ENCODE assay signal across 12 cellular contexts in genomic region chr1:35567947-35568558, GRCh38. TPM values are rescaled to one million over a fixed set of nuclear protein-coding genes. Genes with fewer than 3 reads are reported as not detected.
DNase-seq lines count a peak whose midpoint lies in the region; ATAC-seq and TF ChIP-seq lines count a peak whose summit lies in the region.
"Had no signal": no experiment of that assay in that cellular context is flagged by ENCODE, and none has a peak within 500 bp of the region (broad histone marks: within the 10 kb centered on the region; RNA-seq: fewer than 3 reads in every experiment).

No MANE protein-coding gene starts in this region.

- H3K9me3 ChIP-seq in SK-N-SH (no peaks in the 10 kb centered on the region), upper lobe of right lung (no peaks in the 10 kb centered on the region)
- H3K9me3 ChIP-seq: BE2C had no signal

- H3K36me3 Mint-ChIP-seq in activated CD8-positive, alpha-beta memory T cell treated with anti-CD3 and anti-CD28 coated beads, Interleukin-2, amount 10 ng/mL, durations not matched to agents 7 days and 5 days: peaks cover 3% of the 10 kb centered on the region

- no peak overlapping the region for H3K4me3 Mint-ChIP-seq in activated CD8-positive, alpha-beta memory T cell treated with anti-CD3 and anti-CD28 coated beads, Interleukin-2, amount 10 ng/mL, durations not matched to agents 7 days and 5 days
- H3K4me3 Mint-ChIP-seq: CD4-positive, alpha-beta memory T cell had no signal

- H3K9ac ChIP-seq in SK-N-SH: no peak overlapping the region

- no peak overlapping the region for H3K4me3 ChIP-seq in SK-N-SH (ENCODE audit: low read depth in 2 of 2, low read length in 1 of 2)
- no peak overlapping the region for H3K4me3 ChIP-seq in upper lobe of right lung

- TF ChIP-seq CTCF in SK-N-SH (IDR thresholded peaks at IDR 0.05) (no peak), upper lobe of right lung (IDR thresholded peaks at IDR 0.05) (no peak)

- no peaks in the 10 kb centered on the region for H3F3A ChIP-seq in SK-N-SH (replicated peaks; ENCODE audit: insufficient read depth)

- TF ChIP-seq RAD21 in SK-N-SH (IDR thresholded peaks at IDR 0.05; ENCODE audit: low read length): no peak

- peaks cover 0 to 29% of the 10 kb centered on the region in 2 experiments for H3K36me3 ChIP-seq in SK-N-SH (replicated peaks in 1 of 2; ENCODE audit: control insufficient read depth in 1 of 2, insufficient read depth in 2 of 2, low read length in 1 of 2)
- H3K36me3 ChIP-seq in upper lobe of right lung: no peaks in the 10 kb centered on the region

- H2AFZ ChIP-seq in SK-N-SH (ENCODE audit: low read depth): no peak overlapping the region

- DNase-seq in SK-N-SH: peak; percentile 5
- peak; percentile 26 for DNase-seq in activated CD8-positive, alpha-beta memory T cell treated with anti-CD3 and anti-CD28 coated beads, Interleukin-2, amount 10 ng/mL, durations not matched to agents 7 days and 5 days
- DNase-seq in iris pigment epithelial cell (ENCODE audit: low read depth): peak; percentile 26
- peak; percentile 8 for DNase-seq in upper lobe of right lung
- DNase-seq in NCI-H2081 (lab: John Stamatoyannopoulos, UW): no peak
- DNase-seq: 8988T, BE2C, NCI-H1417 treated with DMSO at 0.1 percent for 48 hours had no signal

- H3K79me2 ChIP-seq in SK-N-SH (ENCODE audit: insufficient read depth): no peaks in the 10 kb centered on the region

- H3K27me3 ChIP-seq in SK-N-SH (ENCODE audit: insufficient read depth) (no peaks in the 10 kb centered on the region), upper lobe of right lung (no peaks in the 10 kb centered on the region)
- H3K27me3 ChIP-seq: BE2C had no signal

- ATAC-seq in SK-N-SH treated with all-trans-retinoic acid at 6 μM for 48 hours: no peak
- ATAC-seq in activated CD8-positive, alpha-beta memory T cell treated with anti-CD3 and anti-CD28 coated beads, Interleukin-2, amount 10 ng/mL, durations not matched to agents 7 days and 5 days: no peak
- ATAC-seq in upper lobe of right lung: no peak
- ATAC-seq in HG02938 (IDR thresholded peaks at IDR 0.05; ENCODE audit: unreplicated experiment): no peak
- ATAC-seq in GM19463 (IDR thresholded peaks at IDR 0.05; ENCODE audit: unreplicated experiment): no peak

- H3K27ac ChIP-seq in SK-N-SH (ENCODE audit: low read depth in 2 of 2, low read length in 1 of 2) (no peak overlapping the region), upper lobe of right lung (no peak overlapping the region)

- no peaks in the 10 kb centered on the region for H4K20me1 ChIP-seq in SK-N-SH (ENCODE audit: insufficient read depth)

- peaks cover 6% of the 10 kb centered on the region for H3K4me1 Mint-ChIP-seq in activated CD8-positive, alpha-beta memory T cell treated with anti-CD3 and anti-CD28 coated beads, Interleukin-2, amount 10 ng/mL, durations not matched to agents 7 days and 5 days

- H3K9me3 Mint-ChIP-seq in activated CD8-positive, alpha-beta memory T cell treated with anti-CD3 and anti-CD28 coated beads, Interleukin-2, amount 10 ng/mL, durations not matched to agents 7 days and 5 days (ENCODE audit: low read depth): no peaks in the 10 kb centered on the region

- POLR2A ChIA-PET in SK-N-SH (lab: Yijun Ruan, JAX): interaction anchor here (1.2 to 1.7 kb wide), 2 partner anchors 148 to 159 kb away, joined by 5 to 7 read pairs; no protein-coding TSS in a partner anchor

- H3K27ac Mint-ChIP-seq in activated CD8-positive, alpha-beta memory T cell treated with anti-CD3 and anti-CD28 coated beads, Interleukin-2, amount 10 ng/mL, durations not matched to agents 7 days and 5 days: no peak overlapping the region

- H3K27me3 Mint-ChIP-seq in activated CD8-positive, alpha-beta memory T cell treated with anti-CD3 and anti-CD28 coated beads, Interleukin-2, amount 10 ng/mL, durations not matched to agents 7 days and 5 days: peaks cover 22% of the 10 kb centered on the region
- H3K27me3 Mint-ChIP-seq: CD4-positive, alpha-beta memory T cell had no signal

- peaks cover 0 to 7% of the 10 kb centered on the region in 2 experiments; a peak in 1 of 4 replicates for H3K4me1 ChIP-seq in SK-N-SH (ENCODE audit: control insufficient read depth in 1 of 2, insufficient read depth in 2 of 2, low read depth in 1 of 2, low read length in 1 of 2)
- H3K4me1 ChIP-seq in upper lobe of right lung: no peaks in the 10 kb centered on the region
- H3K4me1 ChIP-seq: BE2C had no signal

- H3K4me2 ChIP-seq in SK-N-SH: no peak overlapping the region

- TF ChIP-seq EP300 in SK-N-SH (IDR thresholded peaks at IDR 0.05; ENCODE audit: borderline replicate concordance in 1 of 2, low read depth in 1 of 2, low read length in 1 of 2): no peak

- CTCF ChIA-PET in SK-N-SH (lab: Yijun Ruan, JAX): interaction anchor here (0.6 to 11.7 kb wide), 23 partner anchors 9 to 365 kb away, joined by 3 to 347 read pairs (median 6); partner anchors contain the start of genes C1orf216 and CLSPN
- CTCF ChIA-PET in activated CD8-positive, alpha-beta memory T cell treated with anti-CD3 and anti-CD28 coated beads, Interleukin-2, amount 10 ng/mL, durations not matched to agents 7 days and 5 days (lab: Charles Lee): interaction anchor here (1.1 to 5.9 kb wide), 24 partner anchors 8 to 219 kb away, joined by 3 to 144 read pairs (median 5); partner anchors contain the start of genes C1orf216 and CLSPN

- 72% methylated on average over 9 of the region's 9 CpGs for WGBS in SK-N-SH (ENCODE audit: low lambda C conversion rate)

- H3K9me2 ChIP-seq in SK-N-SH: no peaks in the 10 kb centered on the region

- intact Hi-C loops in upper lobe of right lung (cut with DNase I): loop anchor here (5.0 to 10.0 kb wide), 2 partner anchors 116 to 157 kb away; no protein-coding TSS in a partner anchor

TF ChIP-seq in SK-N-SH, 30 proteins besides CTCF, POLR2A, EP300 and RAD21 (continues in another document):
- TF ChIP-seq ZBTB33 (IDR thresholded peaks at IDR 0.05; ENCODE audit: borderline replicate concordance, low read depth) (no peak), SIN3A (IDR thresholded peaks at IDR 0.05; ENCODE audit: borderline replicate concordance, low read depth, low read length) (no peak), MXI1 (IDR thresholded peaks at IDR 0.05; ENCODE audit: low read depth, low read length) (no peak)

TF ChIP-seq in SK-N-SH treated with all-trans-retinoic acid at 6 μM for 48 hours, 23 proteins besides CTCF, POLR2A, EP300 and RAD21 (continues in another document):
- TF ChIP-seq CREB5 (CRISPR knock-in tag; IDR thresholded peaks at IDR 0.05; ENCODE audit: low read depth) (no peak), TOX (CRISPR knock-in tag; IDR thresholded peaks at IDR 0.05; ENCODE audit: borderline replicate concordance) (no peak), ZC3H10 (CRISPR knock-in tag; IDR thresholded peaks at IDR 0.05) (no peak), ESRRG (CRISPR knock-in tag; IDR thresholded peaks at IDR 0.05) (no peak), PATZ1 (CRISPR knock-in tag; IDR thresholded peaks at IDR 0.05; ENCODE audit: borderline replicate concordance) (no peak), ISL1 (CRISPR knock-in tag; IDR thresholded peaks at IDR 0.05) (no peak), GLIS3 (CRISPR knock-in tag; IDR thresholded peaks at IDR 0.05) (no peak), ZFP3 (CRISPR knock-in tag; IDR thresholded peaks at IDR 0.05) (no peak)

RNA-seq across cellular contexts. Expression of gene TFAP2E, which starts 5.1 kb away (rescaled TPM):
- 0.59 and 0.68 TPM in 2 replicates for polyA plus RNA-seq in SK-N-SH (2012; rRNA removed)
- 0.27 and 0.30 TPM in 2 replicates for polyA plus RNA-seq in SK-N-SH (2012; cell fraction: cytosol; rRNA removed)
- 5.1 and 5.9 TPM in 2 replicates for polyA plus RNA-seq in SK-N-SH (2012; cell fraction: nucleus; rRNA removed)
- 1 to 10 TPM in 1 of 2 experiments, under 1 TPM in 1; 0.68 to 1.0 TPM for total RNA-seq in activated CD8-positive, alpha-beta memory T cell treated with anti-CD3 and anti-CD28 coated beads, Interleukin-2, amount 10 ng/mL, durations not matched to agents 7 days and 5 days
- total RNA-seq in upper lobe of right lung: 1.9 TPM

RNA-seq across cellular contexts. Expression of gene NCDN, which starts 10.5 kb away (rescaled TPM):
- 34.6 and 38.3 TPM in 2 replicates for polyA plus RNA-seq in SK-N-SH (2012; rRNA removed)
- 18.1 and 26.1 TPM in 2 replicates for polyA plus RNA-seq in SK-N-SH (2012; cell fraction: cytosol; rRNA removed)
- polyA plus RNA-seq in SK-N-SH (2012; cell fraction: nucleus; rRNA removed): 46.6 and 59.5 TPM in 2 replicates
- 10 to 100 TPM; 20.1 to 31.7 TPM for total RNA-seq in activated CD8-positive, alpha-beta memory T cell treated with anti-CD3 and anti-CD28 coated beads, Interleukin-2, amount 10 ng/mL, durations not matched to agents 7 days and 5 days
- total RNA-seq in upper lobe of right lung: 24.8 TPM

RNA-seq across cellular contexts. Expression of gene KIAA0319L, which starts 10.8 kb away (rescaled TPM):
- polyA plus RNA-seq in SK-N-SH (2012; rRNA removed): 51.9 and 63.2 TPM in 2 replicates
- 47.0 and 47.9 TPM in 2 replicates for polyA plus RNA-seq in SK-N-SH (2012; cell fraction: cytosol; rRNA removed)
- polyA plus RNA-seq in SK-N-SH (2012; cell fraction: nucleus; rRNA removed): 92.9 and 108 TPM in 2 replicates
- total RNA-seq in activated CD8-positive, alpha-beta memory T cell treated with anti-CD3 and anti-CD28 coated beads, Interleukin-2, amount 10 ng/mL, durations not matched to agents 7 days and 5 days: 10 to 100 TPM; 36.0 to 45.7 TPM
- total RNA-seq in upper lobe of right lung: 87.7 TPM

Comparison
In these comparisons a context has a peak if more than half of its experiments do, and no peak if none do; other contexts are left out.
1. DNase-seq: peak in SK-N-SH (single experiment), activated CD8-positive, alpha-beta memory T cell treated with anti-CD3 and anti-CD28 coated beads, Interleukin-2, amount 10 ng/mL, durations not matched to agents 7 days and 5 days (single experiment), iris pigment epithelial cell (single experiment) and upper lobe of right lung (single experiment); none in NCI-H2081 (0 of 2).